22 cellular contexts compared by ENCODE assay signal in genomic region chr10:129556316-129556715, GRCh38.
"Had no signal": no experiment of that assay in that cellular context is flagged by ENCODE, and none has a peak within 500 bp of the region (broad histone marks: within the 10 kb centered on the region; RNA-seq: fewer than 3 reads in every experiment).

No MANE protein-coding gene starts in this region.

- H3K4me2 ChIP-seq: hepatocyte had no signal

- H3K9me3 ChIP-seq: heart right ventricle, left lung, left ventricle myocardium inferior, lower lobe of right lung, mucosa of descending colon had no signal

- H3K4me3 ChIP-seq: heart right ventricle, hepatocyte, left lung, left ventricle myocardium inferior, lower lobe of right lung, lung, mucosa of descending colon had no signal

- DNase-seq: heart right ventricle, hippocampal formation, hypothalamus, immature natural killer cell, islet precursor cell, kidney, kidney glomerular epithelial cell, left cardiac atrium, left colon, left ventricle myocardium inferior, left ventricle myocardium superior, lower lobe of right lung, mammary epithelial cell, mesenchymal stem cell, mesendoderm, midbrain, mucosa of descending colon, naive B cell had no signal

- ATAC-seq: left cardiac atrium, left colon, left lobe of liver, left lung, left ventricle myocardium superior, lower lobe of right lung, mucosa of descending colon had no signal

- H3K27ac ChIP-seq: heart right ventricle, hepatocyte, left lung, left ventricle myocardium inferior, lower lobe of right lung had no signal

- H2AFZ ChIP-seq: hepatocyte had no signal

- H3K4me1 ChIP-seq: heart right ventricle, left lung, left ventricle myocardium inferior, lower lobe of right lung had no signal

- H3K27me3 ChIP-seq: heart right ventricle, hepatocyte, left lung had no signal

- H3K36me3 ChIP-seq: left lung had no signal
